In the genomic region with DNA sequence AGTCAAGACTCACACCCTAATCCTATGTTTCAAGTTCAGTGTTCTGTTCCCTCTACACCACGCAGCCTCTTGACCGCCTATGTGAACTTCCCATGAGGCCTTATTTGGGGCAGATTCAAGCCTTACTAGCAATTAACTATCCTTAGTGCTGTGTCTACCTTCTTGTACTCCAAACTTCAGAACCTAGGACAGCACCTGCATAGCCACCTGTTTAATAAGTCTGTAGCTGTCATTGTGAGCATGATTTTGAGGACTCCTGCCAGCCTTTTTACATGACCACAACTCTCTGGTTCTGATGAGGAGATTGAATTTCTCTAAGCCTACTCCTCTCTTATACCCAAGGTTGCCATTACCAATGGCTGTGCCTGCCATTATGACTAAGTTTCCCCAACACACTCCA, we compare ENCODE assay signal across 1 cellular context.
TF ChIP-seq lines count a peak whose summit lies in the region.

No MANE protein-coding gene starts in this region.

TF ChIP-seq in IMR-90, 13 proteins besides CTCF, POLR2A, EP300 and RAD21:
- peak; percentile 43 for TF ChIP-seq RCOR1 (IDR thresholded peaks at IDR 0.05; ENCODE audit: insufficient replicate concordance, low read length)
- no peak for TF ChIP-seq CHD1 (IDR thresholded peaks at IDR 0.05; ENCODE audit: low read depth, low read length)
- TF ChIP-seq, protein P1, sequence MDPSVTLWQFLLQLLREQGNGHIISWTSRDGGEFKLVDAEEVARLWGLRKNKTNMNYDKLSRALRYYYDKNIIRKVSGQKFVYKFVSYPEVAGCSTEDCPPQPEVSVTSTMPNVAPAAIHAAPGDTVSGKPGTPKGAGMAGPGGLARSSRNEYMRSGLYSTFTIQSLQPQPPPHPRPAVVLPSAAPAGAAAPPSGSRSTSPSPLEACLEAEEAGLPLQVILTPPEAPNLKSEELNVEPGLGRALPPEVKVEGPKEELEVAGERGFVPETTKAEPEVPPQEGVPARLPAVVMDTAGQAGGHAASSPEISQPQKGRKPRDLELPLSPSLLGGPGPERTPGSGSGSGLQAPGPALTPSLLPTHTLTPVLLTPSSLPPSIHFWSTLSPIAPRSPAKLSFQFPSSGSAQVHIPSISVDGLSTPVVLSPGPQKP (IDR thresholded peaks at IDR 0.05; ENCODE audit: borderline replicate concordance, low read depth, low read length) = no peak
